8 cellular contexts compared by ENCODE assay signal in genomic region chr12:26831959-26832816, GRCh38. TPM values are rescaled to one million over a fixed set of nuclear protein-coding genes. Genes with fewer than 3 reads are reported as not detected.
A peak's percentile ranks its signal among the peaks of the same experiment; 100 is the strongest.
DNase-seq lines count a peak whose midpoint lies in the region; ATAC-seq and TF ChIP-seq lines count a peak whose summit lies in the region.

No MANE protein-coding gene starts in this region.

- peaks cover 49% of the 10 kb centered on the region for H3K4me1 Mint-ChIP-seq in activated T-cell treated with anti-CD3 and anti-CD28 coated beads, Interleukin-2, amount 50 U/mL, for 24 hours (ENCODE audit: low read depth)
- peaks cover 43 to 56% (median 55%) of the 10 kb centered on the region in 3 donors for H3K4me1 Mint-ChIP-seq in naive B cell
- H3K4me1 Mint-ChIP-seq in stimulated activated memory B cell treated with anti-CD40 and anti-IgM and Interleukin-4, amounts not matched to agents 10 μg/mL and 1 μg/mL and 100 μg/mL, for 72 hours: peaks cover 42% of the 10 kb centered on the region

- H3K9me2 ChIP-seq in OCI-LY1 (ENCODE audit: low read depth, low read length): no peaks in the 10 kb centered on the region

- intact Hi-C loops in esophagus muscularis mucosa (cut with DNase I): loop anchor here (10.0 kb wide), 2 partner anchors 53 to 107 kb away; no protein-coding TSS in a partner anchor

- H3K9me3 ChIP-seq in OCI-LY1 (ENCODE audit: low read length) (no peaks in the 10 kb centered on the region), esophagus muscularis mucosa (no peaks in the 10 kb centered on the region)

- H3K27me3 ChIP-seq in OCI-LY1 (ENCODE audit: insufficient read depth, low read length) (no peaks in the 10 kb centered on the region), esophagus muscularis mucosa (no peaks in the 10 kb centered on the region)

- H3K4me2 ChIP-seq in OCI-LY1 (ENCODE audit: low read length): peak overlapping the region; percentile 87

- peak; percentile 18 for TF ChIP-seq POLR2A in esophagus muscularis mucosa (IDR thresholded peaks at IDR 0.05; ENCODE audit: low read depth)

- H3K4me1 ChIP-seq in OCI-LY1 (ENCODE audit: insufficient read depth, low read length, severe bottlenecking): peaks cover 61% of the 10 kb centered on the region
- peaks cover 15 to 26% (median 19%) of the 10 kb centered on the region in 4 donors for H3K4me1 ChIP-seq in esophagus muscularis mucosa

- peaks cover 44% of the 10 kb centered on the region for H3K79me2 ChIP-seq in OCI-LY1 (ENCODE audit: insufficient read depth, low read length)

- ATAC-seq in HG03439 (IDR thresholded peaks at IDR 0.05; ENCODE audit: unreplicated experiment): peak; percentile 45
- peak; percentile 65 to 66 for ATAC-seq in naive B cell (ENCODE audit: low read depth in 2 of 2)
- ATAC-seq in stimulated activated memory B cell treated with anti-CD40 and anti-IgM and Interleukin-4, amounts not matched to agents 10 μg/mL and 1 μg/mL and 100 μg/mL, for 72 hours: peak; percentile 82

- DNase-seq in CD1c-positive myeloid dendritic cell (ENCODE audit: extremely low spot score) (peak; percentile 89), GM19240 (ENCODE audit: insufficient read length, low spot score) (peak; percentile 35), esophagus muscularis mucosa (ENCODE audit: extremely low spot score) (no peak), naive B cell (peak; percentile 78)
- DNase-seq in activated T-cell treated with anti-CD3 and anti-CD28 coated beads, Interleukin-2, amount 50 U/mL, for 24 hours: peak; percentile 77

- H3K4me3 Mint-ChIP-seq in activated T-cell treated with anti-CD3 and anti-CD28 coated beads, Interleukin-2, amount 50 U/mL, for 24 hours: peak overlapping the region; percentile 95
- peak overlapping the region; percentile 93 to 100 (median 99) for H3K4me3 Mint-ChIP-seq in naive B cell
- peak overlapping the region; percentile 96 for H3K4me3 Mint-ChIP-seq in stimulated activated memory B cell treated with anti-CD40 and anti-IgM and Interleukin-4, amounts not matched to agents 10 μg/mL and 1 μg/mL and 100 μg/mL, for 72 hours

- no peaks in the 10 kb centered on the region for H3K27me3 Mint-ChIP-seq in activated T-cell treated with anti-CD3 and anti-CD28 coated beads, Interleukin-2, amount 50 U/mL, for 24 hours
- H3K27me3 Mint-ChIP-seq in naive B cell: no peaks in the 10 kb centered on the region
- H3K27me3 Mint-ChIP-seq in stimulated activated memory B cell treated with anti-CD40 and anti-IgM and Interleukin-4, amounts not matched to agents 10 μg/mL and 1 μg/mL and 100 μg/mL, for 72 hours: no peaks in the 10 kb centered on the region

- no peaks in the 10 kb centered on the region for H3F3A ChIP-seq in OCI-LY1 (ENCODE audit: insufficient read depth, low read length)

- H3K27ac ChIP-seq in OCI-LY1 (ENCODE audit: low read depth, low read length, poor library complexity, severe bottlenecking) (peak overlapping the region; percentile 94), esophagus muscularis mucosa (replicated peaks in 1 of 4) (peak overlapping the region; percentile 95 to 98 (median 96))

- peak overlapping the region; percentile 83 for H3K9ac ChIP-seq in OCI-LY1 (ENCODE audit: low read length)

- peaks cover 14% of the 10 kb centered on the region for H3K36me3 Mint-ChIP-seq in activated T-cell treated with anti-CD3 and anti-CD28 coated beads, Interleukin-2, amount 50 U/mL, for 24 hours (ENCODE audit: low read depth)
- H3K36me3 Mint-ChIP-seq in naive B cell: no peaks in the 10 kb centered on the region
- H3K36me3 Mint-ChIP-seq in stimulated activated memory B cell treated with anti-CD40 and anti-IgM and Interleukin-4, amounts not matched to agents 10 μg/mL and 1 μg/mL and 100 μg/mL, for 72 hours: no peaks in the 10 kb centered on the region

- H4K20me1 ChIP-seq in OCI-LY1 (ENCODE audit: insufficient read depth, low read length): no peaks in the 10 kb centered on the region

- no peak overlapping the region for H2AFZ ChIP-seq in OCI-LY1 (ENCODE audit: low read length)

- WGBS in esophagus muscularis mucosa: 0% methylated on average over 19 of the region's 54 CpGs

- peak overlapping the region; percentile 95 for H3K27ac Mint-ChIP-seq in activated T-cell treated with anti-CD3 and anti-CD28 coated beads, Interleukin-2, amount 50 U/mL, for 24 hours
- peak overlapping the region; percentile 99 to 100 (median 99) for H3K27ac Mint-ChIP-seq in naive B cell
- H3K27ac Mint-ChIP-seq in stimulated activated memory B cell treated with anti-CD40 and anti-IgM and Interleukin-4, amounts not matched to agents 10 μg/mL and 1 μg/mL and 100 μg/mL, for 72 hours: peak overlapping the region; percentile 99

- TF ChIP-seq CTCF in OCI-LY1 (IDR thresholded peaks at IDR 0.05; ENCODE audit: low read length) (no peak), esophagus muscularis mucosa (IDR thresholded peaks at IDR 0.05) (peak in 1 of 3 experiments; percentile 13)

- no peaks in the 10 kb centered on the region for H3K9me3 Mint-ChIP-seq in activated T-cell treated with anti-CD3 and anti-CD28 coated beads, Interleukin-2, amount 50 U/mL, for 24 hours
- no peaks in the 10 kb centered on the region for H3K9me3 Mint-ChIP-seq in naive B cell
- no peaks in the 10 kb centered on the region for H3K9me3 Mint-ChIP-seq in stimulated activated memory B cell treated with anti-CD40 and anti-IgM and Interleukin-4, amounts not matched to agents 10 μg/mL and 1 μg/mL and 100 μg/mL, for 72 hours

- peak overlapping the region; percentile 79 for H3K4me3 ChIP-seq in OCI-LY1 (ENCODE audit: low read depth, low read length, poor library complexity, severe bottlenecking)
- peak overlapping the region; percentile 76 to 96 (median 94) for H3K4me3 ChIP-seq in esophagus muscularis mucosa

- no peak for TF ChIP-seq EP300 in esophagus muscularis mucosa (IDR thresholded peaks at IDR 0.05)

- no peaks in the 10 kb centered on the region for H3K36me3 ChIP-seq in OCI-LY1 (ENCODE audit: insufficient read depth, low read length)
- no peaks in the 10 kb centered on the region for H3K36me3 ChIP-seq in esophagus muscularis mucosa

RNA-seq across cellular contexts. Expression of gene ITPR2, which starts 0.8 kb away (rescaled TPM):
- total RNA-seq in esophagus muscularis mucosa: 10 to 100 TPM; 23.7 to 26.6 (median 25.4) TPM
- 10 to 100 TPM in 5 of 6 donors, 1 to 10 TPM in 1; 6.7 to 23.6 (median 20.6) TPM for polyA plus RNA-seq in naive B cell (ENCODE audit: low read depth in 6 of 6)
